In the genomic region with DNA sequence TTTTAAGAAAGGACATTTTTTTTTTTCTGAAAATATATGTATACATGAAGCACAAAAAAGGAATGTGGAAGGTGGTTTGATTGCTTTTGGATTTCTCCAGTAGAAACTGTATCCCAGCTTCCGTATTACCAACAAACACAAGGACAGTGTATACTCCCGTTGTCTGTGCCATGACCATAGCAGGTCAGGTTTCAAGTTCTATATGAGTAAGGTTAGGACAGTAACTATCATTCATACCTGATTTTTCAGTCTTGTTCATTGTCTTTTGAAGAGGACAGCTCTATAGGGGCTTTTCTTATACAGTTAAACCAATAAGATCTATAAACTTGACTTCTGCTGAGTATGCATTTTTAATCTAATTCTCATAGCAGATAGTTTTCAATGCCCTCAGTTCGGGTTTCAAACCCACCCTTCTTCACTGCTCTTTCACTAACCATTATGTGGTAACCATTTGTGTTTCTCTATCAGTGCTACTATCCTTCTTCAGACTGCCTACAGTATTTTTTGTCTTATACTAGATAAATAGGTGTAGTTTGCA, we compare ENCODE assay signal across 19 cellular contexts. TPM values are rescaled to one million over a fixed set of nuclear protein-coding genes. Genes with fewer than 3 reads are reported as not detected.
DNase-seq lines count a peak whose midpoint lies in the region; ATAC-seq, FAIRE-seq and TF ChIP-seq lines count a peak whose summit lies in the region.
"Had no signal": no experiment of that assay in that cellular context is flagged by ENCODE, and none has a peak within 500 bp of the region (broad histone marks: within the 10 kb centered on the region; RNA-seq: fewer than 3 reads in every experiment).

No MANE protein-coding gene starts in this region.

- RAD21 ChIA-PET in GM12878 (lab: Charles Lee; ENCODE audit: unreplicated experiment) = no interaction called here

- WGBS in GM12878 (ENCODE audit: insufficient coverage, insufficient replicate concordance, low lambda C conversion rate, missing lambda C conversion rate) = 97% methylated on average over 3 of the region's 3 CpGs

- H3K4me3 Mint-ChIP-seq in stimulated activated naive CD8-positive, alpha-beta T cell treated with anti-CD3 and anti-CD28 coated beads, Interleukin-15, amount 100 ng/mL, for 72 hours = no peak overlapping the region
- H3K4me3 Mint-ChIP-seq: GM23338 had no signal

- POLR2A ChIA-PET in GM12878 (lab: Charles Lee) (interaction anchor here (0.7 kb wide), 1 partner anchor 248 kb away, joined by 3 read pairs; no protein-coding TSS in a partner anchor), HEK293T (lab: Yijun Ruan, JAX) (no interaction called here)

- H3K9me3 ChIP-seq in GM12878 (replicated peaks; ENCODE audit: control insufficient read depth, insufficient read depth, low read length) = no peaks in the 10 kb centered on the region
- H3K9me3 ChIP-seq: BLaER1, Caco-2, SJSA1 had no signal

- H3K27ac ChIP-seq in KMS-11 (no peak overlapping the region; the same call in 1 of the 2 replicates), GM12878 (ENCODE audit: control insufficient read depth, insufficient read depth) (no peak overlapping the region)
- H3K27ac ChIP-seq: BLaER1, SJSA1 had no signal

- H3K4me3 ChIP-seq in KMS-11 (IDR thresholded peaks at IDR 0.05; ENCODE audit: insufficient read depth, low read depth, low read length) = no peak overlapping the region
- no peak overlapping the region for H3K4me3 ChIP-seq in GM12878
- H3K4me3 ChIP-seq: BLaER1, GM23338, SJSA1 had no signal

- no peak overlapping the region for H2AFZ ChIP-seq in KMS-11 (ENCODE audit: low read depth)
- no peak overlapping the region for H2AFZ ChIP-seq in GM12878 (ENCODE audit: control insufficient read depth, low read depth, low read length)
- H2AFZ ChIP-seq: GM23338 had no signal

- H3K27me3 Mint-ChIP-seq in stimulated activated naive CD8-positive, alpha-beta T cell treated with anti-CD3 and anti-CD28 coated beads, Interleukin-15, amount 100 ng/mL, for 72 hours = no peaks in the 10 kb centered on the region

- TF ChIP-seq EP300 in GM12878 (IDR thresholded peaks at IDR 0.05; ENCODE audit: borderline replicate concordance in 1 of 2, control insufficient read depth in 1 of 2, low read depth in 2 of 2, low read length in 2 of 2) = no peak

- H3K4me1 Mint-ChIP-seq in stimulated activated naive CD8-positive, alpha-beta T cell treated with anti-CD3 and anti-CD28 coated beads, Interleukin-15, amount 100 ng/mL, for 72 hours = peaks cover 50% of the 10 kb centered on the region
- H3K4me1 Mint-ChIP-seq: GM23338 had no signal

- H3K9ac ChIP-seq in KMS-11 (no peak overlapping the region), GM12878 (ENCODE audit: control insufficient read depth, insufficient read depth, low read length) (no peak overlapping the region)
- H3K9ac ChIP-seq: BLaER1 had no signal

- CTCF ChIA-PET in GM12878 (lab: Yijun Ruan, JAX) = no interaction called here
- CTCF ChIA-PET in HEK293T (lab: Yijun Ruan, JAX) = no interaction called here

- H3K4me2 ChIP-seq in KMS-11 (peak overlapping the region; percentile 0; the same call in 1 of the 2 replicates), GM12878 (ENCODE audit: control insufficient read depth, insufficient read depth) (no peak overlapping the region)
- H3K4me2 ChIP-seq: BLaER1, GM23338 had no signal

- H3K27ac Mint-ChIP-seq in stimulated activated naive CD8-positive, alpha-beta T cell treated with anti-CD3 and anti-CD28 coated beads, Interleukin-15, amount 100 ng/mL, for 72 hours = no peak overlapping the region
- H3K27ac Mint-ChIP-seq: GM23338 had no signal

- peaks cover 89% of the 10 kb centered on the region; the same call in 1 of the 2 replicates for H3K36me3 ChIP-seq in KMS-11 (ENCODE audit: insufficient read depth)
- H3K36me3 ChIP-seq in GM12878 (ENCODE audit: control insufficient read depth in 2 of 2, insufficient read depth in 2 of 2, low read length in 1 of 2) = peaks cover 10 to 48% of the 10 kb centered on the region in 2 experiments

- no peaks in the 10 kb centered on the region for H3K27me3 ChIP-seq in KMS-11 (ENCODE audit: insufficient read depth, low read depth)
- no peaks in the 10 kb centered on the region for H3K27me3 ChIP-seq in GM12878 (replicated peaks in 1 of 2; ENCODE audit: control insufficient read depth in 2 of 2, insufficient read depth in 2 of 2, low read length in 1 of 2)
- H3K27me3 ChIP-seq: BLaER1, SJSA1 had no signal

- no peak for DNase-seq in stimulated activated naive CD8-positive, alpha-beta T cell treated with anti-CD3 and anti-CD28 coated beads, Interleukin-15, Interleukin-2, amounts not matched to agents 100 U/mL and 50 U/mL, for 24 hours
- DNase-seq in stimulated activated naive CD8-positive, alpha-beta T cell treated with anti-CD3 and anti-CD28 coated beads, Interleukin-15, amount 100 ng/mL, for 72 hours = no peak
- no peak for DNase-seq in GM12878 (ENCODE audit: low read depth, low spot score)
- DNase-seq in HEK293T (ENCODE audit: extremely low spot score) = no peak
- DNase-seq: Caco-2; DMS53; NCI-H1092; NCI-H2227 treated with DMSO at 0.1 percent for 48 hours; NCI-H526; NK-92 treated with Interleukin-12 subunit alpha and Interleukin-12 subunit beta, amount 100 ng/mL, for 24 hours; PC-3; SW 1271 had no signal

- SMC1A ChIA-PET in GM12878 (lab: Charles Lee; ENCODE audit: uncharacterized antibody, unreplicated experiment) = interaction anchor here (0.9 to 1.0 kb wide), 3 partner anchors 9 to 94 kb away, joined by 3 read pairs; no protein-coding TSS in a partner anchor

- ATAC-seq in stimulated activated naive CD8-positive, alpha-beta T cell treated with anti-CD3 and anti-CD28 coated beads, Interleukin-15, Interleukin-2, amounts not matched to agents 100 U/mL and 50 U/mL, for 24 hours = peak; percentile 23
- ATAC-seq in stimulated activated naive CD8-positive, alpha-beta T cell treated with anti-CD3 and anti-CD28 coated beads, Interleukin-15, amount 100 ng/mL, for 72 hours = no peak
- ATAC-seq in GM12878 = peak; percentile 65
- no peak for ATAC-seq in HG03439 (IDR thresholded peaks at IDR 0.05; ENCODE audit: unreplicated experiment)
- ATAC-seq in GM18498 (IDR thresholded peaks at IDR 0.05; ENCODE audit: unreplicated experiment) = no peak
- ATAC-seq: GM23338, PC-3 had no signal

- H3K9me3 Mint-ChIP-seq in stimulated activated naive CD8-positive, alpha-beta T cell treated with anti-CD3 and anti-CD28 coated beads, Interleukin-15, amount 100 ng/mL, for 72 hours = no peaks in the 10 kb centered on the region
- H3K9me3 Mint-ChIP-seq: GM23338 had no signal

- H4K20me1 ChIP-seq in KMS-11 (ENCODE audit: insufficient read depth) (peaks cover 19% of the 10 kb centered on the region; the same call in 1 of the 2 replicates), GM12878 (ENCODE audit: control insufficient read depth, insufficient read depth) (0 out of 2 replicates have a peak, but pooled peaks cover 2% of the 10 kb centered on the region)

- no TSS peak for BruUV-seq in GM12878 (replicated peaks; lab: Mats Ljungman, UMichigan)

- H3K79me2 ChIP-seq in KMS-11 (ENCODE audit: insufficient read depth, low read depth) = peaks cover 67% of the 10 kb centered on the region
- peaks cover 10% of the 10 kb centered on the region for H3K79me2 ChIP-seq in GM12878 (ENCODE audit: control insufficient read depth, insufficient read depth, low read length)

- FAIRE-seq in GM12878 (lab: Jason Lieb, UNC) = no peak

- H3K4me1 ChIP-seq in KMS-11 (ENCODE audit: low read depth, poor library complexity, severe bottlenecking) (peaks cover 31% of the 10 kb centered on the region), GM12878 (ENCODE audit: control insufficient read depth, insufficient read depth, low read length) (no peaks in the 10 kb centered on the region)
- H3K4me1 ChIP-seq: BLaER1, SJSA1 had no signal

- intact Hi-C loops in GM12878 (cut with micrococcal nuclease; ENCODE audit: unreplicated experiment) = no loop called here

- no peak for TF ChIP-seq CTCF in KMS-11 (conservative IDR thresholded peaks at IDR 0.05; ENCODE audit: low read depth, low read length)
- no peak for TF ChIP-seq CTCF in GM12878 (IDR thresholded peaks at IDR 0.05 in 2 of 3, conservative IDR thresholded peaks at IDR 0.05 in 1 of 3; ENCODE audit: control insufficient read depth in 2 of 3, extremely low read depth in 1 of 3, insufficient read depth in 1 of 3, low read depth in 3 of 3, low read length in 3 of 3)

- TF ChIP-seq RAD21 in GM12878 (IDR thresholded peaks at IDR 0.05; ENCODE audit: insufficient read depth, low read depth, low read length) = no peak

- TF ChIP-seq POLR2A in GM12878 (IDR thresholded peaks at IDR 0.05; ENCODE audit: low read depth, low read length) = no peak

- in situ Hi-C loops in GM12878 (cut with MboI) = no loop called here

RNA-seq across cellular contexts. Expression of a gene that starts 19.6 kb away (rescaled TPM):
- 296 and 314 TPM in 2 replicates for total RNA-seq in GM12878 (2013; cell fraction: nucleolus; rRNA removed)
- 56.6 and 58.7 TPM in 2 replicates for total RNA-seq in GM12878 (2014; rRNA removed)
- 69.6 and 75.8 TPM in 2 replicates for total RNA-seq in GM12878 (2014; rRNA removed; fragmentation: Illumina TruSeq; extraction: Trizol)
- 163 and 171 TPM in 2 replicates for total RNA-seq in GM12878 (2021)
- polyA plus RNA-seq in GM12878 (2011; ENCODE audit: low read depth) = 73.9 TPM
- 86.2 and 185 TPM in 2 replicates for polyA plus RNA-seq in GM12878 (2011; rRNA removed)
- 116 and 123 TPM in 2 replicates for polyA plus RNA-seq in GM12878 (2011; cell fraction: cytosol; rRNA removed)
- polyA plus RNA-seq in GM12878 (2011; cell fraction: nucleus; rRNA removed) = 303 and 325 TPM in 2 replicates
- 81.1 and 94.6 TPM in 2 replicates for polyA plus RNA-seq in GM12878 (2012)
- polyA plus RNA-seq in GM12878 (2014; fragmentation: Illumina TruSeq; extraction: Trizol) = 164 and 180 TPM in 2 replicates
- 10 to 100 TPM; 49.9 to 53.3 TPM for polyA plus RNA-seq in GM12878 (2014; fragmentation: Nextera tagmentation; extraction: Ambion mirVana)
- 140 and 151 TPM in 2 replicates for polyA plus RNA-seq in GM12878 (2014; rRNA removed)
- 100 to 1,000 TPM; 181 to 198 TPM for polyA plus RNA-seq in GM12878 (2016; fragmentation: Nextera tagmentation; extraction: Ambion mirVana)
- polyA minus RNA-seq in GM12878 (2011; rRNA and poly(A)+ RNA removed) = 130 and 259 TPM in 2 replicates
- 29.7 and 45.6 TPM in 2 replicates for polyA minus RNA-seq in GM12878 (2011; cell fraction: cytosol; rRNA and poly(A)+ RNA removed)
- 99.0 and 173 TPM in 2 replicates for polyA minus RNA-seq in GM12878 (2011; cell fraction: nucleus; rRNA and poly(A)+ RNA removed)

RNA-seq across cellular contexts. Expression of a gene that starts 32.1 kb away (rescaled TPM):
- total RNA-seq in GM12878 (2013; cell fraction: nucleolus; rRNA removed) = 18.6 and 24.9 TPM in 2 replicates
- 145 and 146 TPM in 2 replicates for total RNA-seq in GM12878 (2014; rRNA removed)
- 141 and 145 TPM in 2 replicates for total RNA-seq in GM12878 (2014; rRNA removed; fragmentation: Illumina TruSeq; extraction: Trizol)
- total RNA-seq in GM12878 (2021) = 95.3 and 99.4 TPM in 2 replicates
- 60.1 TPM for polyA plus RNA-seq in GM12878 (2011; ENCODE audit: low read depth)
- 100 and 142 TPM in 2 replicates for polyA plus RNA-seq in GM12878 (2011; rRNA removed)
- 123 and 126 TPM in 2 replicates for polyA plus RNA-seq in GM12878 (2011; cell fraction: cytosol; rRNA removed)
- polyA plus RNA-seq in GM12878 (2011; cell fraction: nucleus; rRNA removed) = 83.9 and 130 TPM in 2 replicates
- 100 and 109 TPM in 2 replicates for polyA plus RNA-seq in GM12878 (2012)
- polyA plus RNA-seq in GM12878 (2014; fragmentation: Illumina TruSeq; extraction: Trizol) = 145 and 177 TPM in 2 replicates
- 100 to 1,000 TPM; 249 to 288 TPM for polyA plus RNA-seq in GM12878 (2014; fragmentation: Nextera tagmentation; extraction: Ambion mirVana)
- polyA plus RNA-seq in GM12878 (2014; rRNA removed) = 148 and 149 TPM in 2 replicates
- polyA plus RNA-seq in GM12878 (2016; fragmentation: Nextera tagmentation; extraction: Ambion mirVana) = 100 to 1,000 TPM; 160 to 169 TPM
- 53.5 and 83.3 TPM in 2 replicates for polyA minus RNA-seq in GM12878 (2011; rRNA and poly(A)+ RNA removed)
- 22.9 and 29.2 TPM in 2 replicates for polyA minus RNA-seq in GM12878 (2011; cell fraction: cytosol; rRNA and poly(A)+ RNA removed)
- 15.5 and 22.0 TPM in 2 replicates for polyA minus RNA-seq in GM12878 (2011; cell fraction: nucleus; rRNA and poly(A)+ RNA removed)

RNA-seq across cellular contexts. Expression of a gene that starts 34.2 kb away (rescaled TPM):
- not detected in 2 replicates for total RNA-seq in GM12878 (2013; cell fraction: nucleolus; rRNA removed)
- total RNA-seq in GM12878 (2014; rRNA removed) (not detected in 2 replicates), GM12878 (2014; rRNA removed; fragmentation: Illumina TruSeq; extraction: Trizol) (not detected in 2 replicates), GM12878 (2021) (not detected in 2 replicates)
- polyA plus RNA-seq in GM12878 (2011; ENCODE audit: low read depth) = not detected
- polyA plus RNA-seq in GM12878 (2011; rRNA removed) (not detected in 2 replicates), GM12878 (2014; fragmentation: Illumina TruSeq; extraction: Trizol) (not detected in 2 replicates), GM12878 (2014; fragmentation: Nextera tagmentation; extraction: Ambion mirVana) (not detected), GM12878 (2014; rRNA removed) (not detected in 2 replicates), GM12878 (2016; fragmentation: Nextera tagmentation; extraction: Ambion mirVana) (not detected)
- polyA plus RNA-seq in GM12878 (2011; cell fraction: cytosol; rRNA removed) = not detected in 2 replicates
- not detected in 2 replicates for polyA plus RNA-seq in GM12878 (2011; cell fraction: nucleus; rRNA removed)
- not detected in 2 replicates for polyA plus RNA-seq in GM12878 (2012)
- not detected in 2 replicates for polyA minus RNA-seq in GM12878 (2011; rRNA and poly(A)+ RNA removed)
- polyA minus RNA-seq in GM12878 (2011; cell fraction: cytosol; rRNA and poly(A)+ RNA removed) = not detected in 2 replicates
- not detected in 2 replicates for polyA minus RNA-seq in GM12878 (2011; cell fraction: nucleus; rRNA and poly(A)+ RNA removed)
- total RNA-seq: Caco-2, GM23338, HT1080, PC-3, SJSA1 had no signal
- polyA plus RNA-seq: GM23338 had no signal

RNA-seq across cellular contexts. Expression of a gene that starts 48.5 kb away (rescaled TPM):
- total RNA-seq in GM12878 (2013; cell fraction: nucleolus; rRNA removed) = 188 and 211 TPM in 2 replicates
- 405 and 502 TPM in 2 replicates for total RNA-seq in GM12878 (2014; rRNA removed)
- 411 and 420 TPM in 2 replicates for total RNA-seq in GM12878 (2014; rRNA removed; fragmentation: Illumina TruSeq; extraction: Trizol)
- 545 and 553 TPM in 2 replicates for total RNA-seq in GM12878 (2021)
- polyA plus RNA-seq in GM12878 (2011; ENCODE audit: low read depth) = 286 TPM
- 656 and 917 TPM in 2 replicates for polyA plus RNA-seq in GM12878 (2011; rRNA removed)
- 327 and 385 TPM in 2 replicates for polyA plus RNA-seq in GM12878 (2011; cell fraction: cytosol; rRNA removed)
- polyA plus RNA-seq in GM12878 (2011; cell fraction: nucleus; rRNA removed) = 222 and 294 TPM in 2 replicates
- 335 and 369 TPM in 2 replicates for polyA plus RNA-seq in GM12878 (2012)
- polyA plus RNA-seq in GM12878 (2014; fragmentation: Illumina TruSeq; extraction: Trizol) = 597 and 607 TPM in 2 replicates
- polyA plus RNA-seq in GM12878 (2014; fragmentation: Nextera tagmentation; extraction: Ambion mirVana) = 100 to 1,000 TPM; 270 to 321 TPM
- 414 and 456 TPM in 2 replicates for polyA plus RNA-seq in GM12878 (2014; rRNA removed)
- polyA plus RNA-seq in GM12878 (2016; fragmentation: Nextera tagmentation; extraction: Ambion mirVana) = 100 to 1,000 TPM; 732 to 759 TPM
- polyA minus RNA-seq in GM12878 (2011; rRNA and poly(A)+ RNA removed) = 191 and 196 TPM in 2 replicates
- 82.5 and 102 TPM in 2 replicates for polyA minus RNA-seq in GM12878 (2011; cell fraction: cytosol; rRNA and poly(A)+ RNA removed)
- 36.0 and 65.3 TPM in 2 replicates for polyA minus RNA-seq in GM12878 (2011; cell fraction: nucleus; rRNA and poly(A)+ RNA removed)

Comparison
In these comparisons a context has a peak if more than half of its experiments do, and no peak if none do; other contexts are left out.
1. ATAC-seq: peak in stimulated activated naive CD8-positive, alpha-beta T cell treated with anti-CD3 and anti-CD28 coated beads, Interleukin-15, Interleukin-2, amounts not matched to agents 100 U/mL and 50 U/mL, for 24 hours (single experiment) and GM12878 (single experiment); none in stimulated activated naive CD8-positive, alpha-beta T cell treated with anti-CD3 and anti-CD28 coated beads, Interleukin-15, amount 100 ng/mL, for 72 hours (single experiment), HG03439 (single experiment) and GM18498 (single experiment).